Comparison of ENCODE assay signal across 8 cellular contexts in genomic region chr19:3761382-3762129, GRCh38. TPM values are rescaled to one million over a fixed set of nuclear protein-coding genes. Genes with fewer than 3 reads are reported as not detected.
DNase-seq lines count a peak whose midpoint lies in the region; ATAC-seq lines count a peak whose summit lies in the region.

APBA3 (minus strand) TSS chr19:3761692; CDS start chr19:3760264, 1,428 bp downstream.

- peaks cover 11% of the 10 kb centered on the region for H3K79me2 ChIP-seq in ACC112 (ENCODE audit: control insufficient read depth, insufficient read depth, low read length, unreplicated experiment)

- H3K36me3 ChIP-seq in ACC112 (ENCODE audit: insufficient read depth, low read length), result no peaks in the 10 kb centered on the region

- intact Hi-C loops in left colon (cut with DNase I, micrococcal nuclease), result no loop called here

- H3K4me1 ChIP-seq in ACC112 (ENCODE audit: control insufficient read depth, insufficient read depth, low read length, unreplicated experiment), result peaks cover 2% of the 10 kb centered on the region

- peak; percentile 89 for DNase-seq in NCI-H510A treated with DMSO at 0.1 percent for 48 hours (lab: John Stamatoyannopoulos, UW)
- peak; percentile 96 to 97 for DNase-seq in activated CD4-positive, alpha-beta T cell treated with anti-CD3 and anti-CD28 coated beads for 4 hours
- peak; percentile 89 to 95 for DNase-seq in left colon
- peak; percentile 96 to 97 for DNase-seq in stimulated activated CD4-positive, alpha-beta T cell treated with anti-CD3 and anti-CD28 coated beads, Interleukin-1b, Interleukin-23, amount 100 ng/mL, for 4 hours (ENCODE audit: low read depth in 2 of 2)

- H3K27me3 ChIP-seq in ACC112 (ENCODE audit: insufficient read depth, low read length), result no peaks in the 10 kb centered on the region

- ATAC-seq in GM18867 (IDR thresholded peaks at IDR 0.05; ENCODE audit: unreplicated experiment), result peak; percentile 59
- peak; percentile 55 for ATAC-seq in HG03432 (IDR thresholded peaks at IDR 0.05; ENCODE audit: unreplicated experiment)
- peak; percentile 62 for ATAC-seq in left colon

- H3K27ac ChIP-seq in ACC112 (ENCODE audit: low read depth, low read length) (peak within 1 kb of the TSS; percentile 89), cingulate gyrus (ENCODE audit: low read depth, low read length) (peak within 1 kb of the TSS; percentile 99)

- H3K4me3 ChIP-seq in ACC112 (ENCODE audit: low read depth, low read length), result peak within 1 kb of the TSS; percentile 90

- peak within 1 kb of the TSS; percentile 69 for H2AFZ ChIP-seq in ACC112 (ENCODE audit: low read length, unreplicated experiment)

RNA-seq across cellular contexts. Expression of gene APBA3, which starts in this region (rescaled TPM):
- total RNA-seq in left colon, result 10 to 100 TPM; 15.4 to 17.5 TPM

Comparison
In these comparisons a context has a peak if more than half of its experiments do, and no peak if none do; other contexts are left out.
1. Peak in every context shown above with its lines: DNase-seq, ATAC-seq, H3K4me3 ChIP-seq and H3K27ac ChIP-seq.